Comparison of ENCODE assay signal across 11 cellular contexts in the genomic region with DNA sequence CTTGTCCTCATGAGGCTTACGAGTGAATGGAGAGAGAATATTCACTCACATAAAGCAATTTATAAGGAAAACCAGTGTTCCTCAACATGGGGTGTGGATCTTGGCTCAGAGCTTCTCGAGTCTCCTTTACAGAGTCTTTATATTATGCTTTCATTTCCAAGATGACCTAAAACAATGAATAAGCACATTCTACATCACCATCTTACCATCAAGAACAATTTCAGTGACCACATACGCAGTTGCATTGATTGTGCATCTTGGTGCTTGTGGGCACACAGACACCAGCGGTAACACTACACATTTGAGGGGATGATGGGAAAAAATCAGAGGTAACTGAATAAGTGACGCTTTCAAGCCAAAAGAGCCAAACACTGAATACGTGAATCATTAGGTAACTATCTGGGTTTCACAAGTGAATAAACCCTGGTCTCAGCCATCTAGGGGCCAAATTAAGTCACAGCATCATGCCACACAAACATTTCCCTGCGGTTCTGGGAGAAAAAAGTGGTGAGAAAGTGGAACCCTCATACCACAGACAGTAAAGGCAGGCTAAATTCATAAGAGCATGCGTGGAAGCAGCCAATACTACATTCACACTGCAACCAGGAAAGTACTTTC. TPM values are rescaled to one million over a fixed set of nuclear protein-coding genes. Genes with fewer than 3 reads are reported as not detected.
A peak's percentile ranks its signal among the peaks of the same experiment; 100 is the strongest.
DNase-seq lines count a peak whose midpoint lies in the region; ATAC-seq and TF ChIP-seq lines count a peak whose summit lies in the region.
"Had no signal": no experiment of that assay in that cellular context is flagged by ENCODE, and none has a peak within 500 bp of the region (broad histone marks: within the 10 kb centered on the region; RNA-seq: fewer than 3 reads in every experiment).

No MANE protein-coding gene starts in this region.

- TF ChIP-seq CTCF in BE2C (IDR thresholded peaks at IDR 0.05; ENCODE audit: low read depth, low read length) = peak; percentile 37

- peak; percentile 84 to 88 for ATAC-seq in activated T-cell treated with anti-CD3 and anti-CD28 coated beads, Interleukin-2, amount 50 U/mL, for 72 hours (replicated peaks in 1 of 2)
- no peak for ATAC-seq in GM19395 (IDR thresholded peaks at IDR 0.05; ENCODE audit: unreplicated experiment)

- no peak overlapping the region for H3K4me3 Mint-ChIP-seq in activated T-cell treated with anti-CD3 and anti-CD28 coated beads, Interleukin-2, amount 50 U/mL, for 72 hours
- H3K4me3 Mint-ChIP-seq: naive B cell, T-cell had no signal

- DNase-seq in BE2C (no peak), HK-2 (ENCODE audit: unreplicated experiment) (peak; percentile 54), kidney tubule cell (ENCODE audit: low spot score) (peak; percentile 83), NCI-H1048 (lab: John Stamatoyannopoulos, UW) (no peak), NCI-H82 treated with DMSO at 0.1 percent for 48 hours (lab: John Stamatoyannopoulos, UW; ENCODE audit: unreplicated experiment) (no peak)
- DNase-seq in activated T-cell treated with anti-CD3 and anti-CD28 coated beads, Interleukin-2, amount 50 U/mL, for 72 hours = peak; percentile 38 to 53
- no peak for DNase-seq in NK-92 treated with Interleukin-12 subunit alpha and Interleukin-12 subunit beta, amount 100 ng/mL, for 24 hours (lab: John Stamatoyannopoulos, UW)
- DNase-seq: naive B cell, stomach had no signal

- H3K9me3 Mint-ChIP-seq in activated T-cell treated with anti-CD3 and anti-CD28 coated beads, Interleukin-2, amount 50 U/mL, for 72 hours = no peaks in the 10 kb centered on the region
- H3K9me3 Mint-ChIP-seq: naive B cell, T-cell had no signal

- H3K36me3 ChIP-seq in BE2C = peaks cover 53% of the 10 kb centered on the region

- no peaks in the 10 kb centered on the region for H3K4me1 ChIP-seq in BE2C

- no peaks in the 10 kb centered on the region for H3K9me3 ChIP-seq in BE2C
- H3K9me3 ChIP-seq: stomach had no signal

- H3K4me1 Mint-ChIP-seq in activated T-cell treated with anti-CD3 and anti-CD28 coated beads, Interleukin-2, amount 50 U/mL, for 72 hours (ENCODE audit: low read depth) = peaks cover 13% of the 10 kb centered on the region

- H3K27me3 Mint-ChIP-seq in activated T-cell treated with anti-CD3 and anti-CD28 coated beads, Interleukin-2, amount 50 U/mL, for 72 hours (ENCODE audit: low read depth) = no peaks in the 10 kb centered on the region
- H3K27me3 Mint-ChIP-seq: naive B cell, T-cell had no signal

- no peaks in the 10 kb centered on the region for H3K27me3 ChIP-seq in BE2C
- H3K27me3 ChIP-seq: stomach had no signal

- H3K27ac Mint-ChIP-seq in activated T-cell treated with anti-CD3 and anti-CD28 coated beads, Interleukin-2, amount 50 U/mL, for 72 hours = no peak overlapping the region

- peaks cover 5 to 17% of the 10 kb centered on the region in 2 donors for H3K36me3 Mint-ChIP-seq in activated T-cell treated with anti-CD3 and anti-CD28 coated beads, Interleukin-2, amount 50 U/mL, for 72 hours (ENCODE audit: insufficient read depth in 2 of 2)

- no peak overlapping the region for H3K4me3 ChIP-seq in BE2C (ENCODE audit: low read depth, low read length)
- H3K4me3 ChIP-seq: stomach had no signal

RNA-seq across cellular contexts. Expression of a gene that starts 9.4 kb away (rescaled TPM):
- polyA plus RNA-seq in BE2C (2012; ENCODE audit: insufficient read depth, insufficient read length, low read depth) = 30.8 TPM
- 10 to 100 TPM; 29.7 to 33.5 TPM for total RNA-seq in activated T-cell treated with anti-CD3 and anti-CD28 coated beads, Interleukin-2, amount 50 U/mL, for 72 hours

RNA-seq across cellular contexts. Expression of a gene that starts 16.3 kb away (rescaled TPM):
- polyA plus RNA-seq in BE2C (2012; ENCODE audit: insufficient read depth, insufficient read length, low read depth) = 82.6 TPM
- 10 to 100 TPM; 32.7 to 34.3 TPM for total RNA-seq in activated T-cell treated with anti-CD3 and anti-CD28 coated beads, Interleukin-2, amount 50 U/mL, for 72 hours

RNA-seq across cellular contexts. Expression of a gene that starts 37.8 kb away (rescaled TPM):
- polyA plus RNA-seq in BE2C (2012; ENCODE audit: insufficient read depth, insufficient read length, low read depth) = 917 TPM
- 1,000 to 10,000 TPM; 1,230 to 1,505 TPM for total RNA-seq in activated T-cell treated with anti-CD3 and anti-CD28 coated beads, Interleukin-2, amount 50 U/mL, for 72 hours

RNA-seq across cellular contexts. Expression of a gene that starts 54.2 kb away (rescaled TPM):
- 76.5 TPM for polyA plus RNA-seq in BE2C (2012; ENCODE audit: insufficient read depth, insufficient read length, low read depth)
- 100 to 1,000 TPM; 160 to 172 TPM for total RNA-seq in activated T-cell treated with anti-CD3 and anti-CD28 coated beads, Interleukin-2, amount 50 U/mL, for 72 hours

Comparison
In these comparisons a context has a peak if more than half of its experiments do, and no peak if none do; other contexts are left out.
1. DNase-seq: peak in HK-2 (single experiment), activated T-cell treated with anti-CD3 and anti-CD28 coated beads, Interleukin-2, amount 50 U/mL, for 72 hours (2 of 2) and kidney tubule cell (single experiment); none in BE2C (single experiment), NK-92 treated with Interleukin-12 subunit alpha and Interleukin-12 subunit beta, amount 100 ng/mL, for 24 hours (single experiment), NCI-H1048 (single experiment) and NCI-H82 treated with DMSO at 0.1 percent for 48 hours (single experiment).